ENCODE assay signal across 8 cellular contexts in genomic region chr9:91151014-91151740, GRCh38.
DNase-seq lines count a peak whose midpoint lies in the region; ATAC-seq lines count a peak whose summit lies in the region.

No MANE protein-coding gene starts in this region.

- H3K4me1 Mint-ChIP-seq in T-cell, result peaks cover 35 to 55% (median 46%) of the 10 kb centered on the region in 3 donors

- peak overlapping the region; percentile 34 to 47 for H3K27ac Mint-ChIP-seq in T-cell

- no peaks in the 10 kb centered on the region for H3K36me3 Mint-ChIP-seq in T-cell

- peaks cover 0 to 2% of the 10 kb centered on the region in 2 donors for H3K27me3 Mint-ChIP-seq in T-cell

- POLR2A ChIA-PET in T-cell (lab: Charles Lee), result interaction anchor here (0.5 to 0.9 kb wide), 3 partner anchors 11 to 51 kb away, joined by 3 to 5 read pairs (median 4); no protein-coding TSS in a partner anchor

- ATAC-seq in GM18861 (IDR thresholded peaks at IDR 0.05; ENCODE audit: unreplicated experiment) (peak; percentile 68), HG03039 (IDR thresholded peaks at IDR 0.05; ENCODE audit: unreplicated experiment) (peak; percentile 61), T-cell (replicated peaks in 1 of 4) (peak; percentile 64 to 94 (median 90))

- DNase-seq in A172 (ENCODE audit: low spot score), result peak; percentile 73
- DNase-seq in T-cell, result peak in 21 of 34 experiments; percentile 17 to 67 (median 33)
- peak; percentile 95 for DNase-seq in iris pigment epithelial cell (ENCODE audit: low read depth)
- no peak for DNase-seq in NCI-H1417 (lab: John Stamatoyannopoulos, UW)
- DNase-seq in NCI-H446 (lab: John Stamatoyannopoulos, UW), result no peak
- DNase-seq in DMS153 treated with DMSO at 0.1 percent for 48 hours (lab: John Stamatoyannopoulos, UW; ENCODE audit: unreplicated experiment), result no peak

- peak overlapping the region; percentile 19 to 45 (median 35) for H3K4me3 Mint-ChIP-seq in T-cell

- CTCF ChIA-PET in T-cell (lab: Charles Lee), result interaction anchor here in 1 of 2 donors (0.6 to 1.4 kb wide), 5 partner anchors 13 to 102 kb away, joined by 3 to 4 read pairs (median 3); no protein-coding TSS in a partner anchor

- H3K9me3 Mint-ChIP-seq in T-cell, result peaks cover 0 to 3% (median 2%) of the 10 kb centered on the region in 3 donors

Comparison
In these comparisons a context has a peak if more than half of its experiments do, and no peak if none do; other contexts are left out.
1. DNase-seq: peak in A172 (single experiment), T-cell (21 of 34) and iris pigment epithelial cell (single experiment); none in NCI-H1417 (0 of 3), NCI-H446 (0 of 2) and DMS153 treated with DMSO at 0.1 percent for 48 hours (single experiment).
2. Peak in every context shown above with its lines, with median percentiles within 50 percentile points of each other: ATAC-seq.